ENCODE assay signal across 2 cellular contexts in the genomic region with DNA sequence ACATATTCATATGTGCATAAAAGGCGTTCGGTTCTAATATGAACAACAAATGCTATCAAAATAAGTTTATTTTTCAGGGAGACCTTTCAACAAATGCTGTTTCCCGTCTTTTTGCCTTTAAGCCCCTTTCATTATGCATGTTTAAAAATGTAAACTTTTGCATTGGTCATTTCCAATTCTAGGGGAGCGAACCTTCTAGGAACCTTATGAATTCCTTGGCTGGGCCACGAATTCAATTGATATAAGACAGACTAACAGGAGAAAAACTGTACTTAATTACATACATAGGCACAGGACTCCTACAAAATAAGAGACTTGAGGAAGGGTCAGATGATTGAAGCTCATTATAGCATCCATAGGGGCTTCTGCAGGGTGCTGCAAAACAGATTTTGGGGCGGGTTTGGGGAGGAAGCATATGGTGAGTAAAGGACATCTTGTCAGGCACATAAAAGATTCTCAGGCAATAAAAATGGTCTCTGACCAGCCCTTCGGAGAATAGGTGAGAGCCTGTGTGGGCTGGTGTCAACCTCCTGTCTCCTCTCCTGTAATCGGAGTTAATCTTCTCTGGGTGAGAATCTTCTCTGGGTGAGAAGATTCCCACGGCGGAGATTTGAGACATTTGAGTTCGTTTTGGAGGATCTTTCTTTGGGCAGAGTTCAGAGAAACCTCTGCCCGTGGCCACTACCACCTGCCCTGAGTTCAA.
TF ChIP-seq lines count a peak whose summit lies in the region.

No MANE protein-coding gene starts in this region.

TF ChIP-seq in H1, 55 proteins besides CTCF, POLR2A, EP300 and RAD21:
- TF ChIP-seq ZNF274 (IDR thresholded peaks at IDR 0.05; ENCODE audit: borderline replicate concordance, extremely low read depth, low read length) = no peak

TF ChIP-seq in GM12891, 5 proteins besides CTCF, POLR2A, EP300 and RAD21:
- TF ChIP-seq TAF1 (IDR thresholded peaks at IDR 0.05; ENCODE audit: low read depth, low read length) = no peak
- TF ChIP-seq POLR2AphosphoS5 (IDR thresholded peaks at IDR 0.05; ENCODE audit: low read depth, low read length) = no peak
- TF ChIP-seq POU2F2 (IDR thresholded peaks at IDR 0.05; ENCODE audit: low read depth, low read length) = no peak
- TF ChIP-seq SPI1 (IDR thresholded peaks at IDR 0.05; ENCODE audit: low read depth, low read length) = no peak
- TF ChIP-seq PAX5 (IDR thresholded peaks at IDR 0.05; ENCODE audit: insufficient read depth, low read length, severe bottlenecking) = no peak
TF ChIP-seq in GM12891: peak in this region for 0.
